17 cellular contexts compared by ENCODE assay signal in genomic region chr4:120753854-120754253, GRCh38.
DNase-seq lines count a peak whose midpoint lies in the region; ATAC-seq and TF ChIP-seq lines count a peak whose summit lies in the region.
"Had no signal": no experiment of that assay in that cellular context is flagged by ENCODE, and none has a peak within 500 bp of the region (broad histone marks: within the 10 kb centered on the region; RNA-seq: fewer than 3 reads in every experiment).

No MANE protein-coding gene starts in this region.

- no peak overlapping the region for H3K27ac Mint-ChIP-seq in activated naive CD4-positive, alpha-beta T cell treated with anti-CD3 and anti-CD28 coated beads, Interleukin-2, amount 10 ng/mL, durations not matched to agents 7 days and 5 days
- H3K27ac Mint-ChIP-seq: activated CD4-positive, alpha-beta T cell treated with anti-CD3 and anti-CD28 coated beads, Interleukin-2, amount 10 ng/mL, durations not matched to agents 7 days and 5 days; activated T-cell treated with anti-CD3 and anti-CD28 coated beads, Interleukin-2, amount 50 U/mL, for 24 hours; IgD-negative memory B cell; natural killer cell treated with Interleukin-12 subunit alpha and Interleukin-12 subunit beta and Interleukin-15 and Interleukin-18, amount 100 ng/mL, for 72 hours; T-helper 2 cell treated with Interferon-gamma antibody and Interleukin-4, amounts not matched to agents 5 μg/mL and 100 μg/mL, for 36 hours had no signal

- no peak overlapping the region for H3K4me3 Mint-ChIP-seq in activated naive CD4-positive, alpha-beta T cell treated with anti-CD3 and anti-CD28 coated beads, Interleukin-2, amount 10 ng/mL, durations not matched to agents 7 days and 5 days
- H3K4me3 Mint-ChIP-seq: activated CD4-positive, alpha-beta T cell treated with anti-CD3 and anti-CD28 coated beads, Interleukin-2, amount 10 ng/mL, durations not matched to agents 7 days and 5 days; activated T-cell treated with anti-CD3 and anti-CD28 coated beads, Interleukin-2, amount 50 U/mL, for 24 hours; IgD-negative memory B cell; natural killer cell treated with Interleukin-12 subunit alpha and Interleukin-12 subunit beta and Interleukin-15 and Interleukin-18, amount 100 ng/mL, for 72 hours; T-helper 2 cell treated with Interferon-gamma antibody and Interleukin-4, amounts not matched to agents 5 μg/mL and 100 μg/mL, for 36 hours had no signal

- ATAC-seq in HG03280 (IDR thresholded peaks at IDR 0.05; ENCODE audit: unreplicated experiment) (no peak), aorta (ENCODE audit: low FRiP score) (no peak)
- ATAC-seq: HCT116; natural killer cell treated with Interleukin-12 subunit alpha and Interleukin-12 subunit beta and Interleukin-15 and Interleukin-18, amount 100 ng/mL, for 72 hours had no signal

- H3K27me3 ChIP-seq in hepatocyte, result no peaks in the 10 kb centered on the region
- no peaks in the 10 kb centered on the region for H3K27me3 ChIP-seq in aorta (ENCODE audit: control insufficient read depth in 1 of 2, insufficient read depth in 2 of 2, low read length in 1 of 2)
- H3K27me3 ChIP-seq: tibial artery had no signal

- no peak overlapping the region for H3K4me2 ChIP-seq in hepatocyte

- no peaks in the 10 kb centered on the region for H3K9me2 ChIP-seq in hepatocyte (replicated peaks; ENCODE audit: insufficient read depth)

- peak; percentile 33 for DNase-seq in DMS53 treated with DMSO at 0.1 percent for 48 hours (lab: John Stamatoyannopoulos, UW; ENCODE audit: unreplicated experiment)
- DNase-seq in NCI-H1417 (lab: John Stamatoyannopoulos, UW), result peak; percentile 22 to 83 (median 34)
- DNase-seq in OCI-M1 (lab: John Stamatoyannopoulos, UW), result peak; percentile 13
- DNase-seq in hepatocyte (ENCODE audit: low spot score), result peak; percentile 21
- no peak for DNase-seq in activated naive CD4-positive, alpha-beta T cell treated with anti-CD3 and anti-CD28 coated beads, Interleukin-2, amount 10 ng/mL, durations not matched to agents 7 days and 5 days
- DNase-seq in aorta, result no peak
- DNase-seq in foreskin melanocyte, result no peak
- DNase-seq: activated CD4-positive, alpha-beta T cell treated with anti-CD3 and anti-CD28 coated beads, Interleukin-2, amount 10 ng/mL, durations not matched to agents 7 days and 5 days; activated T-cell treated with anti-CD3 and anti-CD28 coated beads, Interleukin-2, amount 50 U/mL, for 24 hours; stimulated activated CD4-positive, alpha-beta T cell treated with anti-CD3 and anti-CD28 coated beads, Interleukin-2, amount 100 ng/mL, for 48 hours; tibial artery had no signal

- no peak for TF ChIP-seq CTCF in hepatocyte (IDR thresholded peaks at IDR 0.05; ENCODE audit: poor library complexity)

- intact Hi-C loops in aorta (cut with DNase I), result no loop called here

- H3K27ac ChIP-seq in hepatocyte, result no peak overlapping the region
- H3K27ac ChIP-seq in aorta (ENCODE audit: low read depth in 1 of 2, low read length in 2 of 2), result no peak overlapping the region
- H3K27ac ChIP-seq: epithelial cell of prostate, tibial artery had no signal

- H3K9me3 ChIP-seq in hepatocyte (ENCODE audit: low read depth) (no peaks in the 10 kb centered on the region), aorta (ENCODE audit: control insufficient read depth, low read length) (no peaks in the 10 kb centered on the region)

- CTCF ChIA-PET in activated naive CD4-positive, alpha-beta T cell treated with anti-CD3 and anti-CD28 coated beads, Interleukin-2, amount 10 ng/mL, durations not matched to agents 7 days and 5 days (lab: Charles Lee), result interaction anchor here (0.6 kb wide), 1 partner anchor 22 kb away, joined by 3 read pairs; no protein-coding TSS in a partner anchor

- no peaks in the 10 kb centered on the region for H3K36me3 ChIP-seq in hepatocyte (replicated peaks; ENCODE audit: insufficient read depth, low read depth)
- H3K36me3 ChIP-seq in aorta (ENCODE audit: control insufficient read depth in 1 of 2, insufficient read depth in 2 of 2, low read length in 1 of 2), result peaks cover 2 to 3% of the 10 kb centered on the region in 2 donors

- no peaks in the 10 kb centered on the region for H3K36me3 Mint-ChIP-seq in activated naive CD4-positive, alpha-beta T cell treated with anti-CD3 and anti-CD28 coated beads, Interleukin-2, amount 10 ng/mL, durations not matched to agents 7 days and 5 days
- H3K36me3 Mint-ChIP-seq: natural killer cell treated with Interleukin-12 subunit alpha and Interleukin-12 subunit beta and Interleukin-15 and Interleukin-18, amount 100 ng/mL, for 72 hours had no signal

- H3K79me2 ChIP-seq in hepatocyte, result no peaks in the 10 kb centered on the region

- peaks cover 8% of the 10 kb centered on the region for H3K4me1 Mint-ChIP-seq in activated naive CD4-positive, alpha-beta T cell treated with anti-CD3 and anti-CD28 coated beads, Interleukin-2, amount 10 ng/mL, durations not matched to agents 7 days and 5 days
- H3K4me1 Mint-ChIP-seq: IgD-negative memory B cell had no signal

- H3K4me1 ChIP-seq in hepatocyte (ENCODE audit: insufficient read depth) (no peaks in the 10 kb centered on the region), aorta (ENCODE audit: control insufficient read depth in 1 of 2, insufficient read depth in 2 of 2, low read length in 2 of 2) (no peaks in the 10 kb centered on the region)
- H3K4me1 ChIP-seq: tibial artery had no signal

- H3K27me3 Mint-ChIP-seq in activated naive CD4-positive, alpha-beta T cell treated with anti-CD3 and anti-CD28 coated beads, Interleukin-2, amount 10 ng/mL, durations not matched to agents 7 days and 5 days, result peaks cover 5% of the 10 kb centered on the region
- H3K27me3 Mint-ChIP-seq: activated CD4-positive, alpha-beta T cell treated with anti-CD3 and anti-CD28 coated beads, Interleukin-2, amount 10 ng/mL, durations not matched to agents 7 days and 5 days; activated T-cell treated with anti-CD3 and anti-CD28 coated beads, Interleukin-2, amount 50 U/mL, for 24 hours; IgD-negative memory B cell had no signal

- no peaks in the 10 kb centered on the region for H4K20me1 ChIP-seq in hepatocyte (ENCODE audit: insufficient read depth, poor library complexity, severe bottlenecking)

- no peak overlapping the region for H3K4me3 ChIP-seq in hepatocyte
- no peak overlapping the region for H3K4me3 ChIP-seq in aorta (ENCODE audit: low read length in 2 of 2)
- H3K4me3 ChIP-seq: tibial artery had no signal

- H2AFZ ChIP-seq in hepatocyte, result no peak overlapping the region

- 64% methylated on average over 1 of the region's 1 CpG for whole genome bisulfite sequencing in hepatocyte (ENCODE audit: low lambda C conversion rate, missing lambda C conversion rate)
- 75 to 78% methylated on average over 1 of the region's 1 CpG for WGBS in aorta, 2 donors

- H3K9me3 Mint-ChIP-seq in activated naive CD4-positive, alpha-beta T cell treated with anti-CD3 and anti-CD28 coated beads, Interleukin-2, amount 10 ng/mL, durations not matched to agents 7 days and 5 days, result peaks cover 4% of the 10 kb centered on the region

Comparison
In these comparisons a context has a peak if more than half of its experiments do, and no peak if none do; other contexts are left out.
1. DNase-seq: peak in DMS53 treated with DMSO at 0.1 percent for 48 hours (single experiment), NCI-H1417 (3 of 3), OCI-M1 (single experiment) and hepatocyte (single experiment); none in activated naive CD4-positive, alpha-beta T cell treated with anti-CD3 and anti-CD28 coated beads, Interleukin-2, amount 10 ng/mL, durations not matched to agents 7 days and 5 days (single experiment), aorta (0 of 2) and foreskin melanocyte (single experiment).